Comparison of ENCODE assay signal across 1 cellular context in genomic region chr5:7464182-7464581, GRCh38.
TF ChIP-seq lines count a peak whose summit lies in the region.

No MANE protein-coding gene starts in this region.

TF ChIP-seq in GM23338, 12 proteins besides CTCF, POLR2A, EP300 and RAD21 (continued from another document):
- no peak for TF ChIP-seq ZNF462 (CRISPR knock-in tag; IDR thresholded peaks at IDR 0.05)
- no peak for TF ChIP-seq EZH2phosphoT487 (IDR thresholded peaks at IDR 0.05; ENCODE audit: unreplicated experiment)
